Comparison of ENCODE assay signal across 20 cellular contexts in genomic region chr22:25694167-25694907, GRCh38. TPM values are rescaled to one million over a fixed set of nuclear protein-coding genes. Genes with fewer than 3 reads are reported as not detected.
DNase-seq lines count a peak whose midpoint lies in the region; ATAC-seq, FAIRE-seq and TF ChIP-seq lines count a peak whose summit lies in the region.
"Had no signal": no experiment of that assay in that cellular context is flagged by ENCODE, and none has a peak within 500 bp of the region (broad histone marks: within the 10 kb centered on the region; RNA-seq: fewer than 3 reads in every experiment).

No MANE protein-coding gene starts in this region.

- H3K9ac ChIP-seq in HepG2 (ENCODE audit: insufficient read depth, low read depth, low read length): no peak overlapping the region

- no peak overlapping the region for H3K4me3 ChIP-seq in right lobe of liver
- H3K4me3 ChIP-seq in HepG2 (replicated peaks in 1 of 3; ENCODE audit: insufficient read depth in 1 of 3, low read depth in 2 of 3, low read length in 3 of 3): no peak overlapping the region
- H3K4me3 ChIP-seq: SJCRH30 had no signal

- POLR2A ChIA-PET in HepG2 (lab: Yijun Ruan, JAX) (no interaction called here), WTC11 (lab: Charles Lee) (interaction anchor here (0.6 to 0.7 kb wide), 2 partner anchors 278 to 791 kb away, joined by 3 to 4 read pairs; no protein-coding TSS in a partner anchor)

- H3K27ac ChIP-seq in right lobe of liver (no peak overlapping the region), HepG2 (ENCODE audit: extremely low read length, insufficient read depth, low read length) (no peak overlapping the region)

- TF ChIP-seq RAD21 in HepG2 (CRISPR knock-in tag; IDR thresholded peaks at IDR 0.05): no peak

- WGBS in right lobe of liver (ENCODE audit: insufficient coverage, low coverage, low lambda C conversion rate, missing lambda C conversion rate): 77% methylated on average over 13 of the region's 17 CpGs
- 90% methylated on average over 17 of the region's 17 CpGs for WGBS in HepG2 (ENCODE audit: low lambda C conversion rate)

- TF ChIP-seq POLR2A in right lobe of liver (IDR thresholded peaks at IDR 0.05) (no peak), HepG2 (IDR thresholded peaks at IDR 0.05; ENCODE audit: insufficient read depth in 1 of 2, low read depth in 2 of 2, low read length in 2 of 2) (no peak)

- TF ChIP-seq CTCF in right lobe of liver (IDR thresholded peaks at IDR 0.05): no peak
- TF ChIP-seq CTCF in HepG2 (CRISPR knock-in tag; IDR thresholded peaks at IDR 0.05): no peak
- no peak for TF ChIP-seq CTCF in WTC11 (IDR thresholded peaks at IDR 0.05)

- no peaks in the 10 kb centered on the region for H3K4me1 ChIP-seq in right lobe of liver
- H3K4me1 ChIP-seq in HepG2 (ENCODE audit: insufficient read depth, low read length): no peaks in the 10 kb centered on the region

- H3K27ac Mint-ChIP-seq in WTC11 (peak overlapping the region; percentile 80), memory B cell (peak overlapping the region; percentile 71)
- H3K27ac Mint-ChIP-seq: HFFc6 had no signal

- peaks cover 14% of the 10 kb centered on the region for H3K36me3 Mint-ChIP-seq in WTC11
- peaks cover 34% of the 10 kb centered on the region for H3K36me3 Mint-ChIP-seq in memory B cell

- DNase-seq in right lobe of liver: no peak
- no peak for DNase-seq in HepG2 (ENCODE audit: low spot score)
- no peak for DNase-seq in WTC11 (ENCODE audit: low spot score)
- no peak for DNase-seq in memory B cell (ENCODE audit: low spot score in 2 of 2)
- no peak for DNase-seq in HPDE6-E6E7 (ENCODE audit: extremely low spot score)
- no peak for DNase-seq in NCI-H2171 (lab: John Stamatoyannopoulos, UW)
- DNase-seq: AML-193, COR-L47, EL, HFFc6, IMR-90, NCI-H1930, NCI-H446 treated with DMSO at 0.1 percent for 48 hours, NCI-H748 treated with DMSO at 0.1 percent for 48 hours, RPMI8226, SJCRH30 had no signal

- intact Hi-C loops in right lobe of liver (cut with DNase I) (no loop called here), HepG2 (cut with micrococcal nuclease; ENCODE audit: unreplicated experiment) (no loop called here)

- no peaks in the 10 kb centered on the region for H3K36me3 ChIP-seq in right lobe of liver
- peaks cover 3 to 29% of the 10 kb centered on the region in 2 experiments for H3K36me3 ChIP-seq in HepG2 (replicated peaks in 1 of 2; ENCODE audit: control insufficient read depth in 1 of 2, insufficient read depth in 2 of 2, low read length in 2 of 2)

- TF ChIP-seq EP300 in HepG2 (IDR thresholded peaks at IDR 0.05; ENCODE audit: low read depth in 2 of 2, low read length in 2 of 2) (no peak), HepG2 (CRISPR knock-in tag; IDR thresholded peaks at IDR 0.05; ENCODE audit: borderline replicate concordance) (no peak)

- no peak overlapping the region for H3K4me2 ChIP-seq in HepG2 (ENCODE audit: low read depth, low read length)

- ATAC-seq in right lobe of liver (peak; percentile 37 to 62 (median 44)), HepG2 (no peak), WTC11 (no peak), memory B cell (ENCODE audit: low read depth) (no peak), GM18870 (IDR thresholded peaks at IDR 0.05; ENCODE audit: unreplicated experiment) (no peak)

- H4K20me1 ChIP-seq in HepG2 (ENCODE audit: insufficient read depth, low read length): no peaks in the 10 kb centered on the region

- H3K27me3 Mint-ChIP-seq in WTC11 (ENCODE audit: low read depth) (no peaks in the 10 kb centered on the region), memory B cell (no peaks in the 10 kb centered on the region)

- no peaks in the 10 kb centered on the region for H3K9me3 Mint-ChIP-seq in WTC11
- no peaks in the 10 kb centered on the region for H3K9me3 Mint-ChIP-seq in memory B cell

- no peaks in the 10 kb centered on the region for H3K9me3 ChIP-seq in right lobe of liver
- H3K9me3 ChIP-seq in HepG2 (ENCODE audit: low read length): no peaks in the 10 kb centered on the region
- H3K9me3 ChIP-seq: SJCRH30 had no signal

- no peak overlapping the region for H3K4me3 Mint-ChIP-seq in WTC11
- no peak overlapping the region for H3K4me3 Mint-ChIP-seq in memory B cell
- H3K4me3 Mint-ChIP-seq: HFFc6 had no signal

- in situ Hi-C loops in HepG2 (cut with HindIII; ENCODE audit: extremely low pct_ligation_motif_present, low pct_unique_long_range_greater_than_20kb): no loop called here

- H2AFZ ChIP-seq in HepG2 (ENCODE audit: low read length): no peak overlapping the region

- no peak for FAIRE-seq in HepG2 (lab: Jason Lieb, UNC)
- FAIRE-seq: GM19239 had no signal

- H3K27me3 ChIP-seq in right lobe of liver: no peaks in the 10 kb centered on the region
- H3K27me3 ChIP-seq in HepG2 (ENCODE audit: control insufficient read depth in 1 of 2, insufficient read depth in 2 of 2, low read length in 2 of 2): no peaks in the 10 kb centered on the region
- H3K27me3 ChIP-seq: SJCRH30 had no signal

- no TSS peak for BruUV-seq in HepG2 (replicated peaks; lab: Mats Ljungman, UMichigan)

- H3K79me2 ChIP-seq in HepG2 (ENCODE audit: insufficient read depth, low read length): no peaks in the 10 kb centered on the region

- peaks cover 8% of the 10 kb centered on the region for H3K4me1 Mint-ChIP-seq in WTC11
- peaks cover 15% of the 10 kb centered on the region for H3K4me1 Mint-ChIP-seq in memory B cell

- CTCF ChIA-PET in HepG2 (lab: Yijun Ruan, JAX; ENCODE audit: low intra/inter-chr PET ratio, low total read pairs) (no interaction called here), WTC11 (lab: Charles Lee) (interaction anchor here (1.6 kb wide), 1 partner anchor 150 kb away, joined by 7 read pairs; no protein-coding TSS in a partner anchor)

TF ChIP-seq in HepG2, 621 proteins besides CTCF, POLR2A, EP300 and RAD21 (continues in another document):
- no peak for TF ChIP-seq ZGPAT (CRISPR knock-in tag; IDR thresholded peaks at IDR 0.05)

TF ChIP-seq in WTC11, 78 proteins besides CTCF, POLR2A, EP300 and RAD21 (continues in another document):
- no peak for TF ChIP-seq E2F1 (CRISPR knock-in tag; IDR thresholded peaks at IDR 0.05)
- no peak for TF ChIP-seq TP53 (CRISPR knock-in tag; IDR thresholded peaks at IDR 0.05)
- TF ChIP-seq NFATC4 (CRISPR knock-in tag; IDR thresholded peaks at IDR 0.05): no peak
- no peak for TF ChIP-seq ESRRA (CRISPR knock-in tag; IDR thresholded peaks at IDR 0.05; ENCODE audit: borderline replicate concordance)
- TF ChIP-seq GABPB1 (CRISPR knock-in tag; IDR thresholded peaks at IDR 0.05): no peak
- no peak for TF ChIP-seq ZNF512 (CRISPR knock-in tag; IDR thresholded peaks at IDR 0.05; ENCODE audit: borderline replicate concordance)
- no peak for TF ChIP-seq ZNF232 (CRISPR knock-in tag; IDR thresholded peaks at IDR 0.05)
- no peak for TF ChIP-seq ZNF671 (CRISPR knock-in tag; IDR thresholded peaks at IDR 0.05)

RNA-seq across cellular contexts. Expression of gene MYO18B, which starts 47.7 kb away (rescaled TPM):
- total RNA-seq in right lobe of liver (under 1 TPM in 5 of 6 experiments, not detected in 1; 0.04 to 0.56 (median 0.07) TPM), HepG2 (2016; rRNA removed; fragmentation: Illumina TruSeq; extraction: Trizol) (0.04 TPM in 1 of 2 replicates, not detected in the other), WTC11 (2021) (0.55 to 1.4 TPM (median 0.96 TPM) in 3 replicates)
- not detected in 2 replicates for total RNA-seq in HepG2 (2016; cell fraction: cytosol; rRNA removed; fragmentation: Illumina TruSeq; extraction: Trizol; ENCODE audit: low read depth)
- 0.04 TPM in 1 of 2 replicates, not detected in the other for total RNA-seq in HepG2 (2016; cell fraction: insoluble cytoplasmic fraction; rRNA removed; fragmentation: Illumina TruSeq; extraction: Trizol)
- total RNA-seq in HepG2 (2016; cell fraction: membrane; rRNA removed; fragmentation: Illumina TruSeq; extraction: Trizol): 0.17 TPM in 1 of 2 replicates, not detected in the other
- 0.06 TPM in 1 of 2 replicates, not detected in the other for total RNA-seq in HepG2 (2016; cell fraction: nucleus; rRNA removed; fragmentation: Illumina TruSeq; extraction: Trizol)
- 0.01 and 0.22 TPM in 2 replicates for polyA plus RNA-seq in HepG2 (2011; rRNA removed)
- polyA plus RNA-seq in HepG2 (2011; cell fraction: cytosol; rRNA removed): 0.01 and 0.06 TPM in 2 replicates
- 0.32 and 0.33 TPM in 2 replicates for polyA plus RNA-seq in HepG2 (2011; cell fraction: nucleus; rRNA removed)
- polyA plus RNA-seq in HepG2 (2012): 0.07 and 0.23 TPM in 2 replicates
- not detected in 2 replicates for polyA plus RNA-seq in HepG2 (2016; cell fraction: cytosol; fragmentation: Illumina TruSeq; extraction: Trizol; ENCODE audit: low read depth)
- 0.03 TPM in 1 of 2 replicates, not detected in the other for polyA plus RNA-seq in HepG2 (2016; cell fraction: insoluble cytoplasmic fraction; fragmentation: Illumina TruSeq; extraction: Trizol; ENCODE audit: low read depth)
- polyA plus RNA-seq in HepG2 (2016; cell fraction: membrane; fragmentation: Illumina TruSeq; extraction: Trizol; ENCODE audit: low read depth): not detected in 2 replicates
- polyA plus RNA-seq in HepG2 (2016; cell fraction: nucleus; fragmentation: Illumina TruSeq; extraction: Trizol; ENCODE audit: insufficient read depth, low read depth): not detected in 2 replicates
- polyA minus RNA-seq in HepG2 (2011; rRNA and poly(A)+ RNA removed; ENCODE audit: low replicate concordance): 0.05 and 0.08 TPM in 2 replicates
- polyA minus RNA-seq in HepG2 (2011; cell fraction: cytosol; rRNA and poly(A)+ RNA removed): not detected in 2 replicates
- polyA minus RNA-seq in HepG2 (2011; cell fraction: nucleus; rRNA and poly(A)+ RNA removed): 0.13 and 0.99 TPM in 2 replicates
- total RNA-seq: H4, HT-29 had no signal
- polyA plus RNA-seq: IMR-90 had no signal

Comparison
In these comparisons a context has a peak if more than half of its experiments do, and no peak if none do; other contexts are left out.
1. ATAC-seq: peak in right lobe of liver (4 of 4); none in HepG2 (single experiment), WTC11 (single experiment), memory B cell (single experiment) and GM18870 (single experiment).